ENCODE assay signal across 13 cellular contexts in genomic region chr15:64527263-64527984, GRCh38.
A peak's percentile ranks its signal among the peaks of the same experiment; 100 is the strongest.
DNase-seq lines count a peak whose midpoint lies in the region; ATAC-seq and TF ChIP-seq lines count a peak whose summit lies in the region.
"Had no signal": no experiment of that assay in that cellular context is flagged by ENCODE, and none has a peak within 500 bp of the region (broad histone marks: within the 10 kb centered on the region; RNA-seq: fewer than 3 reads in every experiment).

No MANE protein-coding gene starts in this region.

- H3K27ac Mint-ChIP-seq in activated naive CD8-positive, alpha-beta T cell treated with anti-CD3 and anti-CD28 coated beads, Interleukin-2, amount 50 U/mL, for 24 hours: no peak overlapping the region
- H3K27ac Mint-ChIP-seq in memory B cell: peak overlapping the region; percentile 4
- H3K27ac Mint-ChIP-seq: T-helper 1 cell treated with Interleukin-12 subunit alpha and Interleukin-12 subunit beta and Interleukin-4 antibody, amounts not matched to agents 30 μg/mL and 1 μg/mL, for 36 hours had no signal

- in situ Hi-C loops in Caki2 (cut with HindIII; ENCODE audit: low pct_unique_long_range_greater_than_20kb, low sequenced_read_pairs): no loop called here

- no peaks in the 10 kb centered on the region for H3K27me3 Mint-ChIP-seq in activated naive CD8-positive, alpha-beta T cell treated with anti-CD3 and anti-CD28 coated beads, Interleukin-2, amount 50 U/mL, for 24 hours
- H3K27me3 Mint-ChIP-seq in memory B cell: no peaks in the 10 kb centered on the region

- no peaks in the 10 kb centered on the region for H3K9me3 Mint-ChIP-seq in activated naive CD8-positive, alpha-beta T cell treated with anti-CD3 and anti-CD28 coated beads, Interleukin-2, amount 50 U/mL, for 24 hours
- H3K9me3 Mint-ChIP-seq in memory B cell: no peaks in the 10 kb centered on the region
- H3K9me3 Mint-ChIP-seq: T-helper 1 cell treated with Interleukin-12 subunit alpha and Interleukin-12 subunit beta and Interleukin-4 antibody, amounts not matched to agents 30 μg/mL and 1 μg/mL, for 36 hours had no signal

- TF ChIP-seq CTCF in omental fat pad (IDR thresholded peaks at IDR 0.05): no peak

- H3K4me3 Mint-ChIP-seq in activated naive CD8-positive, alpha-beta T cell treated with anti-CD3 and anti-CD28 coated beads, Interleukin-2, amount 50 U/mL, for 24 hours: no peak overlapping the region
- no peak overlapping the region for H3K4me3 Mint-ChIP-seq in memory B cell
- H3K4me3 Mint-ChIP-seq: T-helper 1 cell treated with Interleukin-12 subunit alpha and Interleukin-12 subunit beta and Interleukin-4 antibody, amounts not matched to agents 30 μg/mL and 1 μg/mL, for 36 hours had no signal

- ATAC-seq in activated naive CD8-positive, alpha-beta T cell treated with anti-CD3 and anti-CD28 coated beads, Interleukin-2, amount 50 U/mL, for 24 hours: peak; percentile 73
- ATAC-seq in memory B cell (ENCODE audit: low read depth) (no peak), HG02571 (IDR thresholded peaks at IDR 0.05; ENCODE audit: unreplicated experiment) (no peak), omental fat pad (ENCODE audit: low FRiP score) (no peak)
- ATAC-seq: gastrocnemius medialis had no signal

- peaks cover 13% of the 10 kb centered on the region for H3K36me3 Mint-ChIP-seq in activated naive CD8-positive, alpha-beta T cell treated with anti-CD3 and anti-CD28 coated beads, Interleukin-2, amount 50 U/mL, for 24 hours (ENCODE audit: low read depth)
- H3K36me3 Mint-ChIP-seq in memory B cell: peaks cover 6% of the 10 kb centered on the region

- H3K4me1 Mint-ChIP-seq in activated naive CD8-positive, alpha-beta T cell treated with anti-CD3 and anti-CD28 coated beads, Interleukin-2, amount 50 U/mL, for 24 hours: peaks cover 46% of the 10 kb centered on the region
- H3K4me1 Mint-ChIP-seq in memory B cell: peaks cover 15% of the 10 kb centered on the region

- DNase-seq in Caki2 (ENCODE audit: low read depth) (peak; percentile 33), LHCN-M2 (ENCODE audit: low read depth) (peak; percentile 68), memory B cell (ENCODE audit: low spot score in 2 of 2) (no peak), NCI-H1105 (lab: John Stamatoyannopoulos, UW) (no peak), hypothalamus (lab: John Stamatoyannopoulos, UW) (no peak), omental fat pad (ENCODE audit: low spot score) (no peak)
- no peak for DNase-seq in activated naive CD8-positive, alpha-beta T cell treated with anti-CD3 and anti-CD28 coated beads, Interleukin-2, amount 50 U/mL, for 24 hours
- DNase-seq: activated gamma-delta T cell treated with Interleukin-2 at 50 U/mL for 16 hours, gastrocnemius medialis, GDM1, NCI-H2081 had no signal

Comparison
In these comparisons a context has a peak if more than half of its experiments do, and no peak if none do; other contexts are left out.
1. DNase-seq: peak in Caki2 (single experiment) and LHCN-M2 (single experiment); none in activated naive CD8-positive, alpha-beta T cell treated with anti-CD3 and anti-CD28 coated beads, Interleukin-2, amount 50 U/mL, for 24 hours (single experiment), memory B cell (0 of 2), NCI-H1105 (single experiment), hypothalamus (0 of 51) and omental fat pad (single experiment).